ENCODE assay signal across 1 cellular context in the genomic region with DNA sequence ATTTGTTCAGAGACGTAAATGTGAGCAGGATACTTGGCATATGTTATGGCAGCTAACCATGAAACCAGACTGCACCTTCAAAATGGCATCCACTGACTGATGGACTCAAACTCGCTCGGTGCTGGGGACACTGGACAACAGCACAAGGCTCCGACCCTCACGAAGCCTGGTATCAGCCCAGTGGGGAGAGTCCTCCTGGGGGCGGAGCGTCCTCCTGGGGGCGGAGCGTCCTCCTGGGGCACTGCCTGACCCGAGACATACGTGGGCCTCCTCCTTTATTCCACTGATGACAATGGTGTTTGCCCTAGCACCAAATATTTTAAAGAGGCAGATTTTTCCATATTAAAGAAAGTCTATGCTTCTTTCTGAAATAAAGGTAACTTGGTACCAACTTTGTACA.
TF ChIP-seq lines count a peak whose summit lies in the region.

No MANE protein-coding gene starts in this region.

TF ChIP-seq in IMR-90, 13 proteins besides CTCF, POLR2A, EP300 and RAD21 (continued from another document):
- TF ChIP-seq RFX5 (IDR thresholded peaks at IDR 0.05; ENCODE audit: low read depth, low read length) (no peak), BHLHE40 (IDR thresholded peaks at IDR 0.05; ENCODE audit: low read depth, low read length) (no peak), MXI1 (IDR thresholded peaks at IDR 0.05; ENCODE audit: borderline replicate concordance, low read depth, low read length) (no peak), FOS (IDR thresholded peaks at IDR 0.05; ENCODE audit: low read depth, low read length) (no peak)
